In the genomic region with DNA sequence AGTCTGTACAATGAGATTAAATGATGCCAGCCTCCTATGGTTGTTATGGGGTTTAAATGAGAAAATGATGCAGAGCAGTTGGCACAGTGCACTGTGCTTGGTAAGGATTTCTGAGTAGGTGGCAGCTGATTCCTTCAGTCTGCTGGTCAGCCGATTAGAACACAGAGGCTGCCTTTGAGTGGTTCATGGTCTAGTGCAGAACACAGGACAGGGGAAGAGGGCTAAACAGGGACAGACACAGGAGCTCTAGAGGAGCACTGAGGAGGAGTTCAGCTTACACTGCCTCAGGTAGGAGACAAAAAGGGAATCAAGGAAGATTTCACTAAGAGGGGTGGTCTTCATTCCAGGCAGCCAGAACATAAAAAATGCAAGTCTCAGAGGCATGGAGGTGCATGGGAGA, we compare ENCODE assay signal across 25 cellular contexts. TPM values are rescaled to one million over a fixed set of nuclear protein-coding genes. Genes with fewer than 3 reads are reported as not detected.
DNase-seq lines count a peak whose midpoint lies in the region; ATAC-seq and TF ChIP-seq lines count a peak whose summit lies in the region.
"Had no signal": no experiment of that assay in that cellular context is flagged by ENCODE, and none has a peak within 500 bp of the region (broad histone marks: within the 10 kb centered on the region; RNA-seq: fewer than 3 reads in every experiment).

No MANE protein-coding gene starts in this region.

- no peak for DNase-seq in colonic mucosa
- DNase-seq in left cardiac atrium, result peak; percentile 9
- DNase-seq in tibial nerve (ENCODE audit: low spot score in 2 of 2), result no peak
- DNase-seq in aorta, result no peak
- DNase-seq: activated CD4-positive, CD25-positive, alpha-beta regulatory T cell treated with anti-CD3 and anti-CD28 coated beads, Interleukin-2, amount 50 U/mL, for 72 hours; activated CD8-positive, alpha-beta memory T cell treated with anti-CD3 and anti-CD28 coated beads, Interleukin-2, amount 10 ng/mL, durations not matched to agents 7 days and 5 days; activated naive CD8-positive, alpha-beta T cell treated with anti-CD3 and anti-CD28 coated beads, Interleukin-2, amount 10 ng/mL, durations not matched to agents 7 days and 5 days; CD4-positive, alpha-beta memory T cell; DMS53; erythroblast; MM.1S; NCI-H2227 treated with DMSO at 0.1 percent for 48 hours; PC-9; T-helper 9 cell had no signal

- TF ChIP-seq POLR2A in tibial nerve (IDR thresholded peaks at IDR 0.05), result peak in 1 of 2 donors; percentile 24

- H3K4me1 ChIP-seq in colonic mucosa, result peaks cover 11% of the 10 kb centered on the region
- peaks cover 0 to 37% (median 13%) of the 10 kb centered on the region in 4 donors for H3K4me1 ChIP-seq in tibial nerve
- no peaks in the 10 kb centered on the region for H3K4me1 ChIP-seq in aorta (ENCODE audit: control insufficient read depth in 1 of 2, insufficient read depth in 2 of 2, low read length in 2 of 2)

- H3K36me3 Mint-ChIP-seq in nephron (ENCODE audit: low read depth), result no peaks in the 10 kb centered on the region
- H3K36me3 Mint-ChIP-seq: activated CD8-positive, alpha-beta memory T cell treated with anti-CD3 and anti-CD28 coated beads, Interleukin-2, amount 10 ng/mL, durations not matched to agents 7 days and 5 days; activated naive CD8-positive, alpha-beta T cell treated with anti-CD3 and anti-CD28 coated beads, Interleukin-2, amount 10 ng/mL, durations not matched to agents 7 days and 5 days; brain; CD4-positive, alpha-beta memory T cell; memory B cell had no signal

- H3K4me1 Mint-ChIP-seq in nephron, result peaks cover 18% of the 10 kb centered on the region
- H3K4me1 Mint-ChIP-seq: activated CD8-positive, alpha-beta memory T cell treated with anti-CD3 and anti-CD28 coated beads, Interleukin-2, amount 10 ng/mL, durations not matched to agents 7 days and 5 days; CD4-positive, alpha-beta memory T cell had no signal

- no peaks in the 10 kb centered on the region for H3K36me3 ChIP-seq in colonic mucosa
- H3K36me3 ChIP-seq in tibial nerve, result no peaks in the 10 kb centered on the region
- H3K36me3 ChIP-seq in aorta (ENCODE audit: control insufficient read depth in 1 of 2, insufficient read depth in 2 of 2, low read length in 1 of 2), result no peaks in the 10 kb centered on the region
- H3K36me3 ChIP-seq: prostate gland had no signal

- H3K9me3 Mint-ChIP-seq in nephron, result no peaks in the 10 kb centered on the region
- H3K9me3 Mint-ChIP-seq: activated naive CD8-positive, alpha-beta T cell treated with anti-CD3 and anti-CD28 coated beads, Interleukin-2, amount 10 ng/mL, durations not matched to agents 7 days and 5 days; activated T-helper 17 cell treated with anti-CD3 and anti-CD28 coated beads, Interleukin-2, amount 50 U/mL, for 72 hours; brain; CD4-positive, alpha-beta memory T cell; memory B cell had no signal

- peak overlapping the region in 1 of 2 donors; percentile 47 for H3K9ac ChIP-seq in colonic mucosa (ENCODE audit: low read depth in 2 of 2, low read length in 2 of 2)

- no peak for TF ChIP-seq CTCF in colonic mucosa (IDR thresholded peaks at IDR 0.05)
- no peak for TF ChIP-seq CTCF in nephron (IDR thresholded peaks at IDR 0.05; ENCODE audit: unreplicated experiment in 3 of 3)
- TF ChIP-seq CTCF in tibial nerve (IDR thresholded peaks at IDR 0.05), result no peak

- H3K27me3 Mint-ChIP-seq in nephron (ENCODE audit: low read depth), result no peaks in the 10 kb centered on the region
- H3K27me3 Mint-ChIP-seq: activated CD8-positive, alpha-beta memory T cell treated with anti-CD3 and anti-CD28 coated beads, Interleukin-2, amount 10 ng/mL, durations not matched to agents 7 days and 5 days; activated naive CD8-positive, alpha-beta T cell treated with anti-CD3 and anti-CD28 coated beads, Interleukin-2, amount 10 ng/mL, durations not matched to agents 7 days and 5 days; CD4-positive, alpha-beta memory T cell had no signal

- H3K27me3 ChIP-seq in colonic mucosa (no peaks in the 10 kb centered on the region), tibial nerve (no peaks in the 10 kb centered on the region), aorta (ENCODE audit: control insufficient read depth in 1 of 2, insufficient read depth in 2 of 2, low read length in 1 of 2) (no peaks in the 10 kb centered on the region)

- H3K9me3 ChIP-seq in colonic mucosa (no peaks in the 10 kb centered on the region), tibial nerve (no peaks in the 10 kb centered on the region), aorta (ENCODE audit: control insufficient read depth, low read length) (no peaks in the 10 kb centered on the region)
- H3K9me3 ChIP-seq: prostate gland had no signal

- peak overlapping the region in 2 of 3 experiments; percentile 11 to 13 for H3K27ac Mint-ChIP-seq in nephron
- H3K27ac Mint-ChIP-seq: activated CD8-positive, alpha-beta memory T cell treated with anti-CD3 and anti-CD28 coated beads, Interleukin-2, amount 10 ng/mL, durations not matched to agents 7 days and 5 days; activated naive CD8-positive, alpha-beta T cell treated with anti-CD3 and anti-CD28 coated beads, Interleukin-2, amount 10 ng/mL, durations not matched to agents 7 days and 5 days; activated T-helper 17 cell treated with anti-CD3 and anti-CD28 coated beads, Interleukin-2, amount 50 U/mL, for 72 hours; CD4-positive, alpha-beta memory T cell; memory B cell had no signal

- H3K4me3 Mint-ChIP-seq in nephron, result no peak overlapping the region
- H3K4me3 Mint-ChIP-seq: activated CD8-positive, alpha-beta memory T cell treated with anti-CD3 and anti-CD28 coated beads, Interleukin-2, amount 10 ng/mL, durations not matched to agents 7 days and 5 days; activated naive CD8-positive, alpha-beta T cell treated with anti-CD3 and anti-CD28 coated beads, Interleukin-2, amount 10 ng/mL, durations not matched to agents 7 days and 5 days; activated T-helper 17 cell treated with anti-CD3 and anti-CD28 coated beads, Interleukin-2, amount 50 U/mL, for 72 hours; brain; CD4-positive, alpha-beta memory T cell; memory B cell had no signal

- intact Hi-C loops in colonic mucosa (cut with DNase I), result no loop called here
- intact Hi-C loops in left cardiac atrium (cut with DNase I), result loop anchor here in 1 of 2 donors (5.0 kb wide), 1 partner anchor 65 kb away; no protein-coding TSS in a partner anchor
- intact Hi-C loops in aorta (cut with DNase I), result no loop called here

- 37 to 56% methylated on average over 1 of the region's 1 CpG for WGBS in tibial nerve, 2 donors
- WGBS in aorta, 2 donors, result 73 to 85% methylated on average over 1 of the region's 1 CpG

- H3K27ac ChIP-seq in colonic mucosa (peak overlapping the region; percentile 47), tibial nerve (peak overlapping the region; percentile 23 to 82 (median 47)), aorta (ENCODE audit: low read depth in 1 of 2, low read length in 2 of 2) (no peak overlapping the region)
- H3K27ac ChIP-seq: PC-9, prostate gland, SK-N-MC had no signal

- H3K4me3 ChIP-seq in colonic mucosa (no peak overlapping the region), tibial nerve (peak overlapping the region in 2 of 4 donors; percentile 6 to 37), aorta (ENCODE audit: low read length in 2 of 2) (no peak overlapping the region)
- H3K4me3 ChIP-seq: PC-9, prostate gland, SK-N-MC had no signal

- ATAC-seq in left cardiac atrium, result peak in 1 of 2 donors; percentile 43
- no peak for ATAC-seq in aorta (ENCODE audit: low FRiP score)
- no peak for ATAC-seq in GM21447 (IDR thresholded peaks at IDR 0.05; ENCODE audit: unreplicated experiment)
- ATAC-seq in GM18909 (IDR thresholded peaks at IDR 0.05; ENCODE audit: poor library complexity, unreplicated experiment), result no peak
- ATAC-seq: activated CD8-positive, alpha-beta memory T cell treated with anti-CD3 and anti-CD28 coated beads, Interleukin-2, amount 10 ng/mL, durations not matched to agents 7 days and 5 days; activated T-helper 17 cell treated with anti-CD3 and anti-CD28 coated beads, Interleukin-2, amount 50 U/mL, for 72 hours; HCT116 had no signal

- TF ChIP-seq EP300 in tibial nerve (IDR thresholded peaks at IDR 0.05), result peak in 1 of 2 donors; percentile 45

RNA-seq across cellular contexts. Expression of a gene that starts 1.4 kb away (rescaled TPM):
- 1 to 10 TPM; 5.1 to 7.6 TPM for total RNA-seq in colonic mucosa
- total RNA-seq in left cardiac atrium, result 10 to 100 TPM; 23.1 to 38.9 TPM
- 10 to 100 TPM; 37.5 to 95.9 (median 68.1) TPM for total RNA-seq in tibial nerve
- total RNA-seq in aorta, result 10 to 100 TPM; 41.0 to 65.3 TPM
- polyA plus RNA-seq in aorta, result 1 to 10 TPM; 4.0 to 4.1 TPM
- total RNA-seq: CD4-positive, alpha-beta memory T cell; PC-9 had no signal
- polyA plus RNA-seq: CD4-positive, alpha-beta memory T cell; neural cell had no signal

RNA-seq across cellular contexts. Expression of a gene that starts 16.8 kb away (rescaled TPM):
- total RNA-seq in colonic mucosa, result 10 to 100 TPM; 67.4 to 94.3 TPM
- total RNA-seq in left cardiac atrium, result not detected
- total RNA-seq in tibial nerve, result not detected
- not detected for total RNA-seq in aorta
- polyA plus RNA-seq in aorta, result 1 to 10 TPM in 1 of 2 donors, not detected in 1; 2.3 TPM
- total RNA-seq: activated CD8-positive, alpha-beta memory T cell treated with anti-CD3 and anti-CD28 coated beads, Interleukin-2, amount 10 ng/mL, durations not matched to agents 7 days and 5 days; activated naive CD8-positive, alpha-beta T cell treated with anti-CD3 and anti-CD28 coated beads, Interleukin-2, amount 10 ng/mL, durations not matched to agents 7 days and 5 days; activated T-helper 17 cell treated with anti-CD3 and anti-CD28 coated beads, Interleukin-2, amount 50 U/mL, for 72 hours; CD4-positive, alpha-beta memory T cell had no signal
- polyA plus RNA-seq: CD4-positive, alpha-beta memory T cell; neural cell had no signal

RNA-seq across cellular contexts. Expression of a gene that starts 32.4 kb away (rescaled TPM):
- total RNA-seq in colonic mucosa (10 to 100 TPM; 59.8 to 80.0 TPM), left cardiac atrium (under 1 TPM; 0.41 to 0.65 TPM), tibial nerve (1 to 10 TPM in 1 of 4 donors, under 1 TPM in 2, not detected in 1; 0.20 to 2.6 (median 0.21) TPM), aorta (not detected)
- polyA plus RNA-seq in aorta, result 1 to 10 TPM in 1 of 2 donors, not detected in 1; 6.1 TPM
- total RNA-seq: activated CD8-positive, alpha-beta memory T cell treated with anti-CD3 and anti-CD28 coated beads, Interleukin-2, amount 10 ng/mL, durations not matched to agents 7 days and 5 days; activated naive CD8-positive, alpha-beta T cell treated with anti-CD3 and anti-CD28 coated beads, Interleukin-2, amount 10 ng/mL, durations not matched to agents 7 days and 5 days; activated T-helper 17 cell treated with anti-CD3 and anti-CD28 coated beads, Interleukin-2, amount 50 U/mL, for 72 hours; CD4-positive, alpha-beta memory T cell; subcutaneous adipose tissue had no signal
- polyA plus RNA-seq: CD4-positive, alpha-beta memory T cell; neural cell had no signal

RNA-seq across cellular contexts. Expression of a gene that starts 35.4 kb away (rescaled TPM):
- total RNA-seq in colonic mucosa (under 1 TPM in 1 of 2 donors, not detected in 1; 0.12 TPM), left cardiac atrium (under 1 TPM; 0.44 to 0.65 TPM), tibial nerve (1 to 10 TPM in 1 of 4 donors, under 1 TPM in 1, not detected in 2; 0.66 to 1.7 TPM), aorta (under 1 TPM; 0.18 to 0.52 TPM)
- polyA plus RNA-seq in aorta, result under 1 TPM in 1 of 2 donors, not detected in 1; 0.20 TPM
- total RNA-seq: activated CD8-positive, alpha-beta memory T cell treated with anti-CD3 and anti-CD28 coated beads, Interleukin-2, amount 10 ng/mL, durations not matched to agents 7 days and 5 days; activated naive CD8-positive, alpha-beta T cell treated with anti-CD3 and anti-CD28 coated beads, Interleukin-2, amount 10 ng/mL, durations not matched to agents 7 days and 5 days; activated T-helper 17 cell treated with anti-CD3 and anti-CD28 coated beads, Interleukin-2, amount 50 U/mL, for 72 hours; CD4-positive, alpha-beta memory T cell; prostate gland had no signal
- polyA plus RNA-seq: CD4-positive, alpha-beta memory T cell; neural cell had no signal

RNA-seq across cellular contexts. Expression of a gene that starts 56.6 kb away (rescaled TPM):
- 100 to 1,000 TPM in 1 of 2 donors, 10 to 100 TPM in 1; 42.6 to 201 TPM for total RNA-seq in colonic mucosa
- 1 to 10 TPM in 1 of 2 donors, under 1 TPM in 1; 0.34 to 1.4 TPM for total RNA-seq in left cardiac atrium
- total RNA-seq in tibial nerve, result 1 to 10 TPM in 3 of 4 donors, under 1 TPM in 1; 0.42 to 3.5 (median 1.5) TPM
- 1 to 10 TPM in 1 of 2 donors, under 1 TPM in 1; 0.68 to 1.1 TPM for total RNA-seq in aorta
- polyA plus RNA-seq in aorta, result 1 to 10 TPM in 1 of 2 donors, under 1 TPM in 1; 0.36 to 1.0 TPM

Comparison
In these comparisons a context has a peak if more than half of its experiments do, and no peak if none do; other contexts are left out.
1. H3K27ac ChIP-seq: peak in colonic mucosa (single experiment) and tibial nerve (4 of 4); none in aorta (0 of 2).
2. RNA of a gene that starts 16.8 kb away (total RNA-seq): 67.4 to 94.3 TPM in colonic mucosa; not detected in left cardiac atrium, not detected in tibial nerve and not detected in aorta; every median in the first group is over 10 times any median in the second.
3. RNA of a gene that starts 32.4 kb away (total RNA-seq): 59.8 to 80.0 TPM in colonic mucosa; 0.41 to 0.65 TPM in left cardiac atrium, 0.20 to 2.6 TPM in tibial nerve and not detected in aorta; every median in the first group is over 10 times any median in the second.